ENCODE assay signal across 1 cellular context in the genomic region with DNA sequence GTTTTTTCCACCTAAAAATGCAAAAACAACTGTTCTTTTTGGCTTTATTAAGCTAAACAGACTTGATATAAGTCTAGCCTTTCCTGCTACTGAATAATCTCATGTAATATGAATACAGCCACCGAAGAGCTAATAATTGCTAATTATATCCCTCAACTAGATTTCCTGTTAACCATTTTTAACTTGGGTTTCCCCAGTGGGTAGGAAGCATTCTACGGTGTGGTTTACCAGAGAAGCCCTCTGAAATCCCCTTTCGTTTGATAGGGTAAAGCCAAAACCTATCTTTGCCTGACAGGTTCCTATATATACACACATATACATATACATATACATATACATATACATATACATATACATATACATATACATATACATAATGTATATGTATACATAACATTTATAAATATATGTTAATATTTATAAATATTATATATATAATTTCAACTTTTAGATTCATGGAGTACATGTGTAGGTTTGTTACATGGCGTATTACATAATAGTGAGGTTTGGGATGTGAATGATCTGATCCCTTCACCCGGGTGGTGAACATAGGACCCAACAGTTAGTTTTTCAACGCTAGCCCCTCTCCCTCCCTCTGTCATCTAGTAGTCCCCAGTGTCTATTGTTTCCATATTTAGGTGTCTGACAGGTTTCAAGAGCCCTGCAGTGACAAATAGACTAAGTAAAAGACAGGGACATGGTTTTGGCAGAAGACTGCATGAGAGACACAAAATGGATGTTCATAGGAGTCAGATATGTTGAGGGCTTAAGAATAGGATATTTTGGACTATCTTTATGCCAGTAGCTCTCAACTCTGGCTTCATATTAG.
TF ChIP-seq lines count a peak whose summit lies in the region.

No MANE protein-coding gene starts in this region.

TF ChIP-seq in GM23338, 12 proteins besides CTCF, POLR2A, EP300 and RAD21 (continued from another document):
- TF ChIP-seq, protein P1, sequence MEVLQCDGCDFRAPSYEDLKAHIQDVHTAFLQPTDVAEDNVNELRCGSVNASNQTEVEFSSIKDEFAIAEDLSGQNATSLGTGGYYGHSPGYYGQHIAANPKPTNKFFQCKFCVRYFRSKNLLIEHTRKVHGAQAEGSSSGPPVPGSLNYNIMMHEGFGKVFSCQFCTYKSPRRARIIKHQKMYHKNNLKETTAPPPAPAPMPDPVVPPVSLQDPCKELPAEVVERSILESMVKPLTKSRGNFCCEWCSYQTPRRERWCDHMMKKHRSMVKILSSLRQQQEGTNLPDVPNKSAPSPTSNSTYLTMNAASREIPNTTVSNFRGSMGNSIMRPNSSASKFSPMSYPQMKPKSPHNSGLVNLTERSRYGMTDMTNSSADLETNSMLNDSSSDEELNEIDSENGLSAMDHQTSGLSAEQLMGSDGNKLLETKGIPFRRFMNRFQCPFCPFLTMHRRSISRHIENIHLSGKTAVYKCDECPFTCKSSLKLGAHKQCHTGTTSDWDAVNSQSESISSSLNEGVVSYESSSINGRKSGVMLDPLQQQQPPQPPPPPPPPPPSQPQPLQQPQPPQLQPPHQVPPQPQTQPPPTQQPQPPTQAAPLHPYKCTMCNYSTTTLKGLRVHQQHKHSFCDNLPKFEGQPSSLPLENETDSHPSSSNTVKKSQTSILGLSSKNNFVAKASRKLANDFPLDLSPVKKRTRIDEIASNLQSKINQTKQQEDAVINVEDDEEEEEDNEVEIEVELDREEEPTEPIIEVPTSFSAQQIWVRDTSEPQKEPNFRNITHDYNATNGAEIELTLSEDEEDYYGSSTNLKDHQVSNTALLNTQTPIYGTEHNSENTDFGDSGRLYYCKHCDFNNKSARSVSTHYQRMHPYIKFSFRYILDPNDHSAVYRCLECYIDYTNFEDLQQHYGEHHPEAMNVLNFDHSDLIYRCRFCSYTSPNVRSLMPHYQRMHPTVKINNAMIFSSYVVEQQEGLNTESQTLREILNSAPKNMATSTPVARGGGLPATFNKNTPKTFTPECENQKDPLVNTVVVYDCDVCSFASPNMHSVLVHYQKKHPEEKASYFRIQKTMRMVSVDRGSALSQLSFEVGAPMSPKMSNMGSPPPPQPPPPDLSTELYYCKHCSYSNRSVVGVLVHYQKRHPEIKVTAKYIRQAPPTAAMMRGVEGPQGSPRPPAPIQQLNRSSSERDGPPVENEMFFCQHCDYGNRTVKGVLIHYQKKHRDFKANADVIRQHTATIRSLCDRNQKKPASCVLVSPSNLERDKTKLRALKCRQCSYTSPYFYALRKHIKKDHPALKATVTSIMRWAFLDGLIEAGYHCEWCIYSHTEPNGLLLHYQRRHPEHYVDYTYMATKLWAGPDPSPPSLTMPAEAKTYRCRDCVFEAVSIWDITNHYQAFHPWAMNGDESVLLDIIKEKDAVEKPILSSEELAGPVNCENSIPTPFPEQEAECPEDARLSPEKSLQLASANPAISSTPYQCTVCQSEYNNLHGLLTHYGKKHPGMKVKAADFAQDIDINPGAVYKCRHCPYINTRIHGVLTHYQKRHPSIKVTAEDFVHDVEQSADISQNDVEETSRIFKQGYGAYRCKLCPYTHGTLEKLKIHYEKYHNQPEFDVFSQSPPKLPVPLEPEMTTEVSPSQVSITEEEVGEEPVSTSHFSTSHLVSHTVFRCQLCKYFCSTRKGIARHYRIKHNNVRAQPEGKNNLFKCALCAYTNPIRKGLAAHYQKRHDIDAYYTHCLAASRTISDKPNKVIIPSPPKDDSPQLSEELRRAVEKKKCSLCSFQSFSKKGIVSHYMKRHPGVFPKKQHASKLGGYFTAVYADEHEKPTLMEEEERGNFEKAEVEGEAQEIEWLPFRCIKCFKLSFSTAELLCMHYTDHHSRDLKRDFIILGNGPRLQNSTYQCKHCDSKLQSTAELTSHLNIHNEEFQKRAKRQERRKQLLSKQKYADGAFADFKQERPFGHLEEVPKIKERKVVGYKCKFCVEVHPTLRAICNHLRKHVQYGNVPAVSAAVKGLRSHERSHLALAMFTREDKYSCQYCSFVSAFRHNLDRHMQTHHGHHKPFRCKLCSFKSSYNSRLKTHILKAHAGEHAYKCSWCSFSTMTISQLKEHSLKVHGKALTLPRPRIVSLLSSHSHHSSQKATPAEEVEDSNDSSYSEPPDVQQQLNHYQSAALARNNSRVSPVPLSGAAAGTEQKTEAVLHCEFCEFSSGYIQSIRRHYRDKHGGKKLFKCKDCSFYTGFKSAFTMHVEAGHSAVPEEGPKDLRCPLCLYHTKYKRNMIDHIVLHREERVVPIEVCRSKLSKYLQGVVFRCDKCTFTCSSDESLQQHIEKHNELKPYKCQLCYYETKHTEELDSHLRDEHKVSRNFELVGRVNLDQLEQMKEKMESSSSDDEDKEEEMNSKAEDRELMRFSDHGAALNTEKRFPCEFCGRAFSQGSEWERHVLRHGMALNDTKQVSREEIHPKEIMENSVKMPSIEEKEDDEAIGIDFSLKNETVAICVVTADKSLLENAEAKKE (CRISPR knock-in tag; IDR thresholded peaks at IDR 0.05): no peak
- TF ChIP-seq JUNB (IDR thresholded peaks at IDR 0.05; ENCODE audit: unreplicated experiment): no peak
- no peak for TF ChIP-seq EZH2 (IDR thresholded peaks at IDR 0.05; ENCODE audit: low read depth, unreplicated experiment)
